In genomic region chr4:13302876-13303275, GRCh38 we compare ENCODE assay signal across 16 cellular contexts.
DNase-seq lines count a peak whose midpoint lies in the region; FAIRE-seq and TF ChIP-seq lines count a peak whose summit lies in the region.
"Had no signal": no experiment of that assay in that cellular context is flagged by ENCODE, and none has a peak within 500 bp of the region (broad histone marks: within the 10 kb centered on the region; RNA-seq: fewer than 3 reads in every experiment).

No MANE protein-coding gene starts in this region.

- H3K4me3 Mint-ChIP-seq in activated naive CD4-positive, alpha-beta T cell treated with anti-CD3 and anti-CD28 coated beads for 36 hours, result no peak overlapping the region
- H3K4me3 Mint-ChIP-seq: B cell; CD4-positive, alpha-beta T cell had no signal

- no peaks in the 10 kb centered on the region for H3K27me3 Mint-ChIP-seq in activated naive CD4-positive, alpha-beta T cell treated with anti-CD3 and anti-CD28 coated beads for 36 hours (ENCODE audit: low read depth)
- H3K27me3 Mint-ChIP-seq: B cell; CD4-positive, alpha-beta T cell had no signal

- peaks cover 27% of the 10 kb centered on the region for H3K36me3 Mint-ChIP-seq in activated naive CD4-positive, alpha-beta T cell treated with anti-CD3 and anti-CD28 coated beads for 36 hours (ENCODE audit: low read depth)

- FAIRE-seq in H54 (lab: Jason Lieb, UNC), result no peak
- FAIRE-seq: A549, G401.6 had no signal

- H3K4me3 ChIP-seq in adipocyte (ENCODE audit: low read length) (no peak overlapping the region), fibroblast of the aortic adventitia (ENCODE audit: low read depth, low read length) (no peak overlapping the region)
- H3K4me3 ChIP-seq: A549 had no signal

- no peaks in the 10 kb centered on the region for H3K36me3 ChIP-seq in adipocyte (ENCODE audit: control insufficient read depth, insufficient read depth, low read length, severe bottlenecking)

- no peaks in the 10 kb centered on the region for H3K27me3 ChIP-seq in adipocyte (replicated peaks; ENCODE audit: control insufficient read depth, insufficient read depth, low read length)

- H3K9ac ChIP-seq in adipocyte (ENCODE audit: low read length), result no peak overlapping the region

- peaks cover 7% of the 10 kb centered on the region for H3K4me1 ChIP-seq in adipocyte (ENCODE audit: control insufficient read depth, insufficient read depth, low read length)
- H3K4me1 ChIP-seq: A549 had no signal

- peak; percentile 37 for DNase-seq in GM03348 (ENCODE audit: low spot score)
- DNase-seq in adipocyte (ENCODE audit: low read depth), result peak; percentile 22
- DNase-seq in fibroblast of the aortic adventitia (ENCODE audit: low read depth), result peak; percentile 74
- no peak for DNase-seq in NCI-H345 treated with DMSO at 0.1 percent for 48 hours (lab: John Stamatoyannopoulos, UW; ENCODE audit: unreplicated experiment)
- DNase-seq in H54 (ENCODE audit: insufficient read length, low spot score), result no peak
- DNase-seq in activated naive CD4-positive, alpha-beta T cell treated with anti-CD3 and anti-CD28 coated beads for 36 hours, result no peak
- no peak for DNase-seq in mucosa of gallbladder (ENCODE audit: low spot score)
- DNase-seq: C1 segment of cervical spinal cord; Calu3; CD4-positive, alpha-beta T cell; DMS153; DMS79 treated with DMSO at 0.1 percent for 48 hours; EL had no signal

- no peak for TF ChIP-seq POLR2A in H54 (IDR thresholded peaks at IDR 0.05; ENCODE audit: low read depth, low read length)

- no peaks in the 10 kb centered on the region for H3K4me1 Mint-ChIP-seq in activated naive CD4-positive, alpha-beta T cell treated with anti-CD3 and anti-CD28 coated beads for 36 hours (ENCODE audit: low read depth)
- H3K4me1 Mint-ChIP-seq: B cell had no signal

- H3K27ac Mint-ChIP-seq in activated naive CD4-positive, alpha-beta T cell treated with anti-CD3 and anti-CD28 coated beads for 36 hours, result no peak overlapping the region
- H3K27ac Mint-ChIP-seq: B cell; CD4-positive, alpha-beta T cell had no signal

- peaks cover 9% of the 10 kb centered on the region for H3K9me3 ChIP-seq in adipocyte (ENCODE audit: control insufficient read depth, low read length)
- H3K9me3 ChIP-seq: A549 had no signal

- intact Hi-C loops in activated naive CD4-positive, alpha-beta T cell treated with anti-CD3 and anti-CD28 coated beads for 36 hours (cut with micrococcal nuclease), result no loop called here

- peaks cover 19% of the 10 kb centered on the region for H3K9me3 Mint-ChIP-seq in activated naive CD4-positive, alpha-beta T cell treated with anti-CD3 and anti-CD28 coated beads for 36 hours

- TF ChIP-seq CTCF in fibroblast of the aortic adventitia (IDR thresholded peaks at IDR 0.05; ENCODE audit: insufficient read depth, low read length), result no peak

- CTCF ChIA-PET in activated naive CD4-positive, alpha-beta T cell treated with anti-CD3 and anti-CD28 coated beads for 36 hours (lab: Charles Lee), result no interaction called here

Comparison
In these comparisons a context has a peak if more than half of its experiments do, and no peak if none do; other contexts are left out.
1. DNase-seq: peak in GM03348 (single experiment), adipocyte (single experiment) and fibroblast of the aortic adventitia (single experiment); none in NCI-H345 treated with DMSO at 0.1 percent for 48 hours (single experiment), H54 (single experiment), activated naive CD4-positive, alpha-beta T cell treated with anti-CD3 and anti-CD28 coated beads for 36 hours (single experiment) and mucosa of gallbladder (single experiment).